In genomic region chr16:30896890-30897730, GRCh38 we compare ENCODE assay signal across 8 cellular contexts. TPM values are rescaled to one million over a fixed set of nuclear protein-coding genes. Genes with fewer than 3 reads are reported as not detected.
DNase-seq lines count a peak whose midpoint lies in the region; ATAC-seq and TF ChIP-seq lines count a peak whose summit lies in the region.

No MANE protein-coding gene starts in this region.

- TF ChIP-seq POLR2A in prostate gland (IDR thresholded peaks at IDR 0.05) = peak; percentile 19

- DNase-seq in DMS 273 (lab: John Stamatoyannopoulos, UW; ENCODE audit: unreplicated experiment) (peak; percentile 86), DMS 273 treated with DMSO at 0.1 percent for 48 hours (lab: John Stamatoyannopoulos, UW) (no peak), M059J (ENCODE audit: low read depth) (peak; percentile 76), T-helper 17 cell (peak; percentile 64 to 74 (median 71)), ascending aorta (ENCODE audit: low spot score in 2 of 2) (peak; percentile 65 to 95), right cardiac atrium (peak; percentile 94 to 97 (median 97)), prostate gland (ENCODE audit: low spot score) (peak; percentile 89), upper lobe of right lung (peak; percentile 95)

- WGBS in right cardiac atrium = 16% methylated on average over 31 of the region's 31 CpGs
- 17% methylated on average over 29 of the region's 31 CpGs for WGBS in prostate gland

- intact Hi-C loops in ascending aorta (cut with DNase I) = loop anchor here (1.0 to 2.0 kb wide), 3 partner anchors 25 to 198 kb away; partner anchors contain the start of gene SRCAP
- intact Hi-C loops in right cardiac atrium (cut with DNase I) = loop anchor here in 1 of 4 donors (10.0 kb wide), 1 partner anchor 112 kb away; the partner anchor contains the start of gene ZNF629
- intact Hi-C loops in prostate gland (cut with DNase I) = loop anchor here (2.0 kb wide), 2 partner anchors 22 to 26 kb away; partner anchors contain the start of gene FBXL19
- intact Hi-C loops in upper lobe of right lung (cut with DNase I) = no loop called here

- no peaks in the 10 kb centered on the region for H3K9me3 ChIP-seq in T-helper 17 cell (ENCODE audit: control insufficient read depth, low read length, poor library complexity, severe bottlenecking)
- no peaks in the 10 kb centered on the region for H3K9me3 ChIP-seq in ascending aorta
- no peaks in the 10 kb centered on the region for H3K9me3 ChIP-seq in right cardiac atrium (ENCODE audit: control insufficient read depth, low read length)
- H3K9me3 ChIP-seq in prostate gland = no peaks in the 10 kb centered on the region
- H3K9me3 ChIP-seq in upper lobe of right lung = no peaks in the 10 kb centered on the region

- H3K4me1 Mint-ChIP-seq in T-helper 17 cell = peaks cover 25% of the 10 kb centered on the region

- H3K36me3 ChIP-seq in ascending aorta (peaks cover 0 to 4% of the 10 kb centered on the region in 2 donors), prostate gland (no peaks in the 10 kb centered on the region), upper lobe of right lung (no peaks in the 10 kb centered on the region)

- H3K36me3 Mint-ChIP-seq in T-helper 17 cell (ENCODE audit: low read depth) = no peaks in the 10 kb centered on the region

- peak overlapping the region; percentile 63 for H3K4me3 Mint-ChIP-seq in T-helper 17 cell

- ATAC-seq in T-helper 17 cell (peak; percentile 76), right cardiac atrium (peak; percentile 75 to 80), upper lobe of right lung (peak; percentile 75)

- H3K27ac Mint-ChIP-seq in T-helper 17 cell = peak overlapping the region; percentile 67

- TF ChIP-seq CTCF in ascending aorta (IDR thresholded peaks at IDR 0.05) (no peak), prostate gland (IDR thresholded peaks at IDR 0.05) (peak in 1 of 4 experiments; percentile 4), upper lobe of right lung (IDR thresholded peaks at IDR 0.05) (no peak)

- no peaks in the 10 kb centered on the region for H3K27me3 Mint-ChIP-seq in T-helper 17 cell

- peaks cover 20 to 32% of the 10 kb centered on the region in 2 donors for H3K4me1 ChIP-seq in ascending aorta
- peaks cover 5% of the 10 kb centered on the region for H3K4me1 ChIP-seq in right cardiac atrium (ENCODE audit: control insufficient read depth, insufficient read depth, low read length)
- peaks cover 15% of the 10 kb centered on the region for H3K4me1 ChIP-seq in prostate gland (replicated peaks)
- H3K4me1 ChIP-seq in upper lobe of right lung = peaks cover 47% of the 10 kb centered on the region

- H3K27ac ChIP-seq in ascending aorta (peak overlapping the region; percentile 99), right cardiac atrium (ENCODE audit: low read length) (peak overlapping the region; percentile 98), prostate gland (peak overlapping the region; percentile 99 to 100), upper lobe of right lung (peak overlapping the region; percentile 96)

- H3K27me3 ChIP-seq in ascending aorta = no peaks in the 10 kb centered on the region
- no peaks in the 10 kb centered on the region for H3K27me3 ChIP-seq in right cardiac atrium (ENCODE audit: control insufficient read depth, insufficient read depth)
- no peaks in the 10 kb centered on the region for H3K27me3 ChIP-seq in prostate gland (replicated peaks; ENCODE audit: insufficient read depth)
- no peaks in the 10 kb centered on the region for H3K27me3 ChIP-seq in upper lobe of right lung

- peak overlapping the region; percentile 62 to 73 for H3K4me3 ChIP-seq in ascending aorta
- peak overlapping the region; percentile 67 for H3K4me3 ChIP-seq in right cardiac atrium (ENCODE audit: low read length)
- H3K4me3 ChIP-seq in prostate gland = peak overlapping the region; percentile 47 to 48
- H3K4me3 ChIP-seq in upper lobe of right lung = peak overlapping the region; percentile 61

RNA-seq across cellular contexts. Expression of gene CTF1, which starts 0.7 kb away (rescaled TPM):
- 0.42 TPM in 1 of 2 replicates, not detected in the other for total RNA-seq in M059J (2014; rRNA removed; shearing (Covaris generic))
- total RNA-seq in T-helper 17 cell (under 1 TPM in 1 of 2 donors, not detected in 1; 0.26 TPM), ascending aorta (0.21 TPM), right cardiac atrium (1 to 10 TPM; 7.4 to 9.8 (median 9.1) TPM), prostate gland (10 to 100 TPM in 1 of 2 donors, 1 to 10 TPM in 1; 9.8 to 13.9 TPM), upper lobe of right lung (9.3 TPM)
- polyA plus RNA-seq in right cardiac atrium = 13.1 TPM

RNA-seq across cellular contexts. Expression of gene BCL7C, which starts 3.2 kb away (rescaled TPM):
- total RNA-seq in M059J (2014; rRNA removed; shearing (Covaris generic)) = 33.6 and 34.7 TPM in 2 replicates
- total RNA-seq in T-helper 17 cell = 10 to 100 TPM; 22.5 to 22.8 TPM
- 46.2 TPM for total RNA-seq in ascending aorta
- total RNA-seq in right cardiac atrium = 10 to 100 TPM; 20.6 to 31.7 (median 26.3) TPM
- 29.5 TPM for polyA plus RNA-seq in right cardiac atrium
- 10 to 100 TPM; 54.2 to 54.8 TPM for total RNA-seq in prostate gland
- 25.3 TPM for total RNA-seq in upper lobe of right lung

RNA-seq across cellular contexts. Expression of gene FBXL19, which starts 26.3 kb away (rescaled TPM):
- total RNA-seq in M059J (2014; rRNA removed; shearing (Covaris generic)) = 10.5 and 16.8 TPM in 2 replicates
- total RNA-seq in T-helper 17 cell (10 to 100 TPM; 12.6 to 13.2 TPM), ascending aorta (66.9 TPM), right cardiac atrium (1 to 10 TPM; 5.1 to 8.4 (median 6.6) TPM), prostate gland (100 to 1,000 TPM in 1 of 2 donors, 10 to 100 TPM in 1; 23.5 to 125 TPM), upper lobe of right lung (13.4 TPM)
- polyA plus RNA-seq in right cardiac atrium = 8.3 TPM

RNA-seq across cellular contexts. Expression of gene ORAI3, which starts 51.8 kb away (rescaled TPM):
- 46.0 and 58.5 TPM in 2 replicates for total RNA-seq in M059J (2014; rRNA removed; shearing (Covaris generic))
- 1 to 10 TPM; 6.4 to 7.5 TPM for total RNA-seq in T-helper 17 cell
- 39.0 TPM for total RNA-seq in ascending aorta
- 10 to 100 TPM; 11.8 to 14.6 (median 13.3) TPM for total RNA-seq in right cardiac atrium
- polyA plus RNA-seq in right cardiac atrium = 15.5 TPM
- total RNA-seq in prostate gland = 100 to 1,000 TPM in 1 of 2 donors, 10 to 100 TPM in 1; 74.6 to 114 TPM
- total RNA-seq in upper lobe of right lung = 19.5 TPM
